Comparison of ENCODE assay signal across 8 cellular contexts in genomic region chr13:97223711-97224461, GRCh38. TPM values are rescaled to one million over a fixed set of nuclear protein-coding genes. Genes with fewer than 3 reads are reported as not detected.
A peak's percentile ranks its signal among the peaks of the same experiment; 100 is the strongest.
DNase-seq lines count a peak whose midpoint lies in the region; ATAC-seq lines count a peak whose summit lies in the region.

No MANE protein-coding gene starts in this region.

- peak overlapping the region; percentile 54; the same call in 1 of the 2 replicates for H3K9ac ChIP-seq in HUES64 (ENCODE audit: low read depth, low read length)

- peaks cover 46% of the 10 kb centered on the region for H3K4me1 Mint-ChIP-seq in stimulated activated memory B cell treated with anti-CD40 and anti-IgM and Interleukin-4, amounts not matched to agents 10 μg/mL and 1 μg/mL and 100 μg/mL, for 72 hours

- H3K36me3 Mint-ChIP-seq in stimulated activated memory B cell treated with anti-CD40 and anti-IgM and Interleukin-4, amounts not matched to agents 10 μg/mL and 1 μg/mL and 100 μg/mL, for 72 hours: no peaks in the 10 kb centered on the region

- H3K9me3 Mint-ChIP-seq in stimulated activated memory B cell treated with anti-CD40 and anti-IgM and Interleukin-4, amounts not matched to agents 10 μg/mL and 1 μg/mL and 100 μg/mL, for 72 hours: no peaks in the 10 kb centered on the region

- H3K36me3 ChIP-seq in HUES64 (ENCODE audit: insufficient read depth, low read length) (no peaks in the 10 kb centered on the region), SJCRH30 (peaks cover 2% of the 10 kb centered on the region; the same call in 1 of the 2 replicates)

- H3K27me3 ChIP-seq in HUES64 (ENCODE audit: insufficient read depth, low read length) (peaks cover 98% of the 10 kb centered on the region), SJCRH30 (no peaks in the 10 kb centered on the region)

- H3K4me3 ChIP-seq in HUES64 (ENCODE audit: low read length): peak overlapping the region; percentile 64
- peak overlapping the region; percentile 67 for H3K4me3 ChIP-seq in SJCRH30

- peak; percentile 15 for DNase-seq in activated CD4-positive, alpha-beta T cell treated with anti-CD3 and anti-CD28 coated beads for 48 hours
- DNase-seq in activated CD4-positive, alpha-beta T cell treated with anti-CD3 and anti-CD28 coated beads for 4 hours: no peak
- peak; percentile 58 to 82 for DNase-seq in SJCRH30
- DNase-seq in cerebellar nuclear complex (lab: John Stamatoyannopoulos, UW): peak; percentile 33 to 66
- DNase-seq in left colon: peak; percentile 36 to 69

- H3K9me3 ChIP-seq in HUES64 (ENCODE audit: insufficient read depth, low read depth, low read length) (no peaks in the 10 kb centered on the region), SJCRH30 (replicated peaks) (no peaks in the 10 kb centered on the region)

- no peaks in the 10 kb centered on the region for H3K27me3 Mint-ChIP-seq in stimulated activated memory B cell treated with anti-CD40 and anti-IgM and Interleukin-4, amounts not matched to agents 10 μg/mL and 1 μg/mL and 100 μg/mL, for 72 hours

- H3K4me1 ChIP-seq in HUES64 (ENCODE audit: insufficient read depth, low read length): peaks cover 25% of the 10 kb centered on the region
- H3K4me1 ChIP-seq in SJCRH30: peaks cover 18% of the 10 kb centered on the region

- peak overlapping the region; percentile 82 for H3K4me3 Mint-ChIP-seq in stimulated activated memory B cell treated with anti-CD40 and anti-IgM and Interleukin-4, amounts not matched to agents 10 μg/mL and 1 μg/mL and 100 μg/mL, for 72 hours

- ATAC-seq in left colon: peak; percentile 34
- peak; percentile 47 for ATAC-seq in stimulated activated memory B cell treated with anti-CD40 and anti-IgM and Interleukin-4, amounts not matched to agents 10 μg/mL and 1 μg/mL and 100 μg/mL, for 72 hours
- no peak for ATAC-seq in HG03025 (IDR thresholded peaks at IDR 0.05; ENCODE audit: low FRiP score, unreplicated experiment)

- peak overlapping the region; percentile 79 for H3K27ac Mint-ChIP-seq in stimulated activated memory B cell treated with anti-CD40 and anti-IgM and Interleukin-4, amounts not matched to agents 10 μg/mL and 1 μg/mL and 100 μg/mL, for 72 hours

- H3K27ac ChIP-seq in HUES64 (ENCODE audit: low read depth, low read length) (0 out of 2 replicates have a peak overlapping the region, but pooled peaks have one; percentile 12), SJCRH30 (peak overlapping the region; percentile 85)

- intact Hi-C loops in left colon (cut with DNase I, micrococcal nuclease): loop anchor here in 1 of 2 donors (5.0 to 10.0 kb wide), 3 partner anchors 112 to 211 kb away; partner anchors contain the start of gene RAP2A

- WGBS in HUES64: 23% methylated on average over 7 of the region's 9 CpGs

RNA-seq across cellular contexts. Expression of gene MBNL2, which starts 1.8 kb away (rescaled TPM):
- 2.5 TPM for polyA plus RNA-seq in HUES64 (2013, experiment 1 of 2)
- polyA plus RNA-seq in HUES64 (2013, experiment 2 of 2): 4.7 TPM
- total RNA-seq in SJCRH30 (2014; rRNA removed; shearing (Covaris generic)): 32.9 and 33.4 TPM in 2 replicates
- total RNA-seq in left colon: 10 to 100 TPM; 31.4 to 50.1 TPM

Comparison
In these comparisons a context has a peak if more than half of its experiments do, and no peak if none do; other contexts are left out.
1. DNase-seq: peak in activated CD4-positive, alpha-beta T cell treated with anti-CD3 and anti-CD28 coated beads for 48 hours (single experiment), SJCRH30 (2 of 2), cerebellar nuclear complex (2 of 2) and left colon (2 of 2); none in activated CD4-positive, alpha-beta T cell treated with anti-CD3 and anti-CD28 coated beads for 4 hours (0 of 2).